13 cellular contexts compared by ENCODE assay signal in genomic region chr3:31157028-31157694, GRCh38.
DNase-seq lines count a peak whose midpoint lies in the region; ATAC-seq and TF ChIP-seq lines count a peak whose summit lies in the region.
"Had no signal": no experiment of that assay in that cellular context is flagged by ENCODE, and none has a peak within 500 bp of the region (broad histone marks: within the 10 kb centered on the region; RNA-seq: fewer than 3 reads in every experiment).

No MANE protein-coding gene starts in this region.

- H2AFZ ChIP-seq in OCI-LY1 (ENCODE audit: low read length) = no peak overlapping the region

- TF ChIP-seq CTCF in OCI-LY1 (IDR thresholded peaks at IDR 0.05; ENCODE audit: low read length) (peak; percentile 28; the same call in 1 of the 2 replicates), left lung (IDR thresholded peaks at IDR 0.05) (no peak)

- no peak overlapping the region for H3K27ac ChIP-seq in CD4-positive, alpha-beta memory T cell (ENCODE audit: low read depth, low read length)
- H3K27ac ChIP-seq in OCI-LY1 (ENCODE audit: low read depth, low read length, poor library complexity, severe bottlenecking) = no peak overlapping the region
- H3K27ac ChIP-seq in left lung = no peak overlapping the region
- H3K27ac ChIP-seq: psoas muscle had no signal

- peak overlapping the region in 3 of 7 donors; percentile 15 to 35 (median 19) for H3K27ac Mint-ChIP-seq in CD4-positive, alpha-beta memory T cell

- CTCF ChIA-PET in CD4-positive, alpha-beta memory T cell (lab: Charles Lee; ENCODE audit: partially characterized antibody) = interaction anchor here (2.1 kb wide), 1 partner anchor 10 kb away, joined by 6 read pairs; no protein-coding TSS in a partner anchor

- no peak for DNase-seq in CD4-positive, alpha-beta memory T cell
- no peak for DNase-seq in left lung
- no peak for DNase-seq in stimulated activated naive CD4-positive, alpha-beta T cell (lab: John Stamatoyannopoulos, UW)
- no peak for DNase-seq in DMS114 treated with DMSO at 0.1 percent for 48 hours (lab: John Stamatoyannopoulos, UW; ENCODE audit: unreplicated experiment)
- no peak for DNase-seq in mesenteric fat pad (ENCODE audit: low spot score)
- DNase-seq: activated CD4-positive, alpha-beta T cell treated with anti-CD3 and anti-CD28 coated beads, Interleukin-2, amount 50 U/mL, for 1 hour; NCI-H1092 treated with DMSO at 0.1 percent for 48 hours; NCI-H510A treated with DMSO at 0.1 percent for 48 hours; psoas muscle; stimulated activated CD4-positive, alpha-beta T cell treated with anti-CD3 and anti-CD28 coated beads, Interleukin-4, amount 100 ng/mL, for 1 hour had no signal

- H3K4me3 Mint-ChIP-seq in CD4-positive, alpha-beta memory T cell = peak overlapping the region in 7 of 8 donors; percentile 11 to 65 (median 21)

- H3K79me2 ChIP-seq in OCI-LY1 (ENCODE audit: insufficient read depth, low read length) = no peaks in the 10 kb centered on the region

- peaks cover 0 to 2% (median 0%) of the 10 kb centered on the region in 8 donors for H3K9me3 Mint-ChIP-seq in CD4-positive, alpha-beta memory T cell

- peaks cover 7 to 10% (median 8%) of the 10 kb centered on the region in 4 donors for H3K4me1 Mint-ChIP-seq in CD4-positive, alpha-beta memory T cell

- H3K36me3 ChIP-seq in CD4-positive, alpha-beta memory T cell (ENCODE audit: insufficient read depth, low read length) = no peaks in the 10 kb centered on the region
- no peaks in the 10 kb centered on the region for H3K36me3 ChIP-seq in OCI-LY1 (ENCODE audit: insufficient read depth, low read length)
- H3K36me3 ChIP-seq in left lung = no peaks in the 10 kb centered on the region

- POLR2A ChIA-PET in CD4-positive, alpha-beta memory T cell (lab: Charles Lee; ENCODE audit: partially characterized antibody) = no interaction called here

- H3K4me1 ChIP-seq in CD4-positive, alpha-beta memory T cell (ENCODE audit: insufficient read depth, low read length) = no peaks in the 10 kb centered on the region
- H3K4me1 ChIP-seq in OCI-LY1 (ENCODE audit: insufficient read depth, low read length, severe bottlenecking) = no peaks in the 10 kb centered on the region
- no peaks in the 10 kb centered on the region for H3K4me1 ChIP-seq in left lung
- H3K4me1 ChIP-seq: psoas muscle had no signal

- peak overlapping the region; percentile 46 for H3K4me2 ChIP-seq in OCI-LY1 (ENCODE audit: low read length)

- no peaks in the 10 kb centered on the region for H3K36me3 Mint-ChIP-seq in CD4-positive, alpha-beta memory T cell
- H3K36me3 Mint-ChIP-seq: activated naive CD4-positive, alpha-beta T cell treated with anti-CD3 and anti-CD28 coated beads, Interleukin-2, amount 50 U/mL, for 72 hours had no signal

- H3K4me3 ChIP-seq in CD4-positive, alpha-beta memory T cell (ENCODE audit: low read length in 2 of 2) = no peak overlapping the region
- H3K4me3 ChIP-seq in OCI-LY1 (ENCODE audit: low read depth, low read length, poor library complexity, severe bottlenecking) (peak overlapping the region; percentile 28), left lung (no peak overlapping the region)
- H3K4me3 ChIP-seq: psoas muscle had no signal

- H3K9me2 ChIP-seq in OCI-LY1 (ENCODE audit: low read depth, low read length) = no peaks in the 10 kb centered on the region

- no peaks in the 10 kb centered on the region for H3K9me3 ChIP-seq in CD4-positive, alpha-beta memory T cell (ENCODE audit: control insufficient read depth in 1 of 2, low read length in 2 of 2)
- no peaks in the 10 kb centered on the region for H3K9me3 ChIP-seq in OCI-LY1 (ENCODE audit: low read length)
- no peaks in the 10 kb centered on the region for H3K9me3 ChIP-seq in left lung
- H3K9me3 ChIP-seq: psoas muscle had no signal

- peak; percentile 54 for ATAC-seq in GM18867 (IDR thresholded peaks at IDR 0.05; ENCODE audit: unreplicated experiment)
- ATAC-seq in left lung = peak; percentile 33
- ATAC-seq: activated naive CD4-positive, alpha-beta T cell treated with anti-CD3 and anti-CD28 coated beads, Interleukin-2, amount 50 U/mL, for 72 hours; psoas muscle had no signal

- intact Hi-C loops in CD4-positive, alpha-beta memory T cell (cut with micrococcal nuclease) = no loop called here
- intact Hi-C loops in left lung (cut with DNase I) = no loop called here

- no peaks in the 10 kb centered on the region for H3K27me3 ChIP-seq in CD4-positive, alpha-beta memory T cell (ENCODE audit: insufficient read depth, low read length)
- H3K27me3 ChIP-seq in OCI-LY1 (ENCODE audit: insufficient read depth, low read length) (no peaks in the 10 kb centered on the region), left lung (no peaks in the 10 kb centered on the region)

- H3F3A ChIP-seq in OCI-LY1 (ENCODE audit: insufficient read depth, low read length) = no peaks in the 10 kb centered on the region

- no peaks in the 10 kb centered on the region for H4K20me1 ChIP-seq in OCI-LY1 (ENCODE audit: insufficient read depth, low read length)

- no peaks in the 10 kb centered on the region for H3K27me3 Mint-ChIP-seq in CD4-positive, alpha-beta memory T cell

- H3K9ac ChIP-seq in OCI-LY1 (ENCODE audit: low read length) = no peak overlapping the region
